In genomic region chr15:37788767-37789391, GRCh38 we compare ENCODE assay signal across 21 cellular contexts.
"Had no signal": no experiment of that assay in that cellular context is flagged by ENCODE, and none has a peak within 500 bp of the region (broad histone marks: within the 10 kb centered on the region; RNA-seq: fewer than 3 reads in every experiment).

No MANE protein-coding gene starts in this region.

- H3K4me1 ChIP-seq: spleen, upper lobe of left lung had no signal

- H3K27me3 Mint-ChIP-seq: activated CD4-positive, alpha-beta memory T cell treated with anti-CD3 and anti-CD28 coated beads, Interleukin-2, amount 10 ng/mL, durations not matched to agents 7 days and 5 days; activated T-cell treated with anti-CD3 and anti-CD28 coated beads, Interleukin-2, amount 50 U/mL, for 24 hours; brain; natural killer cell treated with Interleukin-12 subunit alpha and Interleukin-12 subunit beta and Interleukin-15 and Interleukin-18, amount 100 ng/mL, for 72 hours; stimulated activated naive B cell treated with anti-CD40 and anti-IgM and Interleukin-4, amounts not matched to agents 10 μg/mL and 1 μg/mL and 100 μg/mL, for 72 hours had no signal

- H3K4me3 Mint-ChIP-seq: activated CD4-positive, alpha-beta memory T cell treated with anti-CD3 and anti-CD28 coated beads, Interleukin-2, amount 10 ng/mL, durations not matched to agents 7 days and 5 days; activated CD8-positive, alpha-beta memory T cell treated with anti-CD3 and anti-CD28 coated beads, Interleukin-2, amount 10 ng/mL, durations not matched to agents 7 days and 5 days; activated naive CD4-positive, alpha-beta T cell treated with anti-CD3 and anti-CD28 coated beads for 36 hours; activated T-cell treated with anti-CD3 and anti-CD28 coated beads, Interleukin-2, amount 50 U/mL, for 24 hours; brain; effector memory CD8-positive, alpha-beta T cell; mesothelial cell of epicardium; natural killer cell treated with Interleukin-12 subunit alpha and Interleukin-12 subunit beta and Interleukin-15 and Interleukin-18, amount 100 ng/mL, for 72 hours; stimulated activated naive B cell treated with anti-CD40 and anti-IgM and Interleukin-4, amounts not matched to agents 10 μg/mL and 1 μg/mL and 100 μg/mL, for 72 hours had no signal

- H3K9me3 ChIP-seq: spleen, thoracic aorta, upper lobe of left lung had no signal

- H3K36me3 ChIP-seq: spleen, thoracic aorta, upper lobe of left lung had no signal

- H3K4me1 Mint-ChIP-seq: activated CD4-positive, alpha-beta memory T cell treated with anti-CD3 and anti-CD28 coated beads, Interleukin-2, amount 10 ng/mL, durations not matched to agents 7 days and 5 days; activated CD8-positive, alpha-beta memory T cell treated with anti-CD3 and anti-CD28 coated beads, Interleukin-2, amount 10 ng/mL, durations not matched to agents 7 days and 5 days; mesothelial cell of epicardium; stimulated activated naive B cell treated with anti-CD40 and anti-IgM and Interleukin-4, amounts not matched to agents 10 μg/mL and 1 μg/mL and 100 μg/mL, for 72 hours had no signal

- DNase-seq: activated CD4-positive, alpha-beta memory T cell treated with anti-CD3 and anti-CD28 coated beads, Interleukin-2, amount 10 ng/mL, durations not matched to agents 7 days and 5 days; activated CD4-positive, alpha-beta T cell treated with anti-CD3 and anti-CD28 coated beads for 48 hours; activated CD4-positive, CD25-positive, alpha-beta regulatory T cell; activated CD8-positive, alpha-beta memory T cell treated with anti-CD3 and anti-CD28 coated beads, Interleukin-2, amount 10 ng/mL, durations not matched to agents 7 days and 5 days; activated naive CD4-positive, alpha-beta T cell treated with anti-CD3 and anti-CD28 coated beads for 36 hours; activated T-cell treated with anti-CD3 and anti-CD28 coated beads, Interleukin-2, amount 50 U/mL, for 24 hours; caudate nucleus; effector memory CD8-positive, alpha-beta T cell; left cardiac atrium; posterior cingulate gyrus; spleen; stimulated activated CD4-positive, alpha-beta T cell treated with anti-CD3 and anti-CD28 coated beads, Interleukin-4, amount 100 ng/mL, for 4 hours; stimulated activated naive B cell treated with anti-CD40 and anti-IgM and Interleukin-4, amounts not matched to agents 10 μg/mL and 1 μg/mL and 100 μg/mL, for 72 hours; T1000; upper lobe of left lung had no signal

- H3K27ac ChIP-seq: spleen, thoracic aorta, upper lobe of left lung had no signal

- H3K36me3 Mint-ChIP-seq: activated CD8-positive, alpha-beta memory T cell treated with anti-CD3 and anti-CD28 coated beads, Interleukin-2, amount 10 ng/mL, durations not matched to agents 7 days and 5 days; brain; mesothelial cell of epicardium; natural killer cell treated with Interleukin-12 subunit alpha and Interleukin-12 subunit beta and Interleukin-15 and Interleukin-18, amount 100 ng/mL, for 72 hours; stimulated activated naive B cell treated with anti-CD40 and anti-IgM and Interleukin-4, amounts not matched to agents 10 μg/mL and 1 μg/mL and 100 μg/mL, for 72 hours had no signal

- H3K9me3 Mint-ChIP-seq: activated CD4-positive, alpha-beta memory T cell treated with anti-CD3 and anti-CD28 coated beads, Interleukin-2, amount 10 ng/mL, durations not matched to agents 7 days and 5 days; activated naive CD4-positive, alpha-beta T cell treated with anti-CD3 and anti-CD28 coated beads for 36 hours; activated T-cell treated with anti-CD3 and anti-CD28 coated beads, Interleukin-2, amount 50 U/mL, for 24 hours; activated T-helper 2 cell treated with anti-CD3 and anti-CD28 coated beads, Interferon-gamma antibody, Interleukin-2, Interleukin-4, amounts not matched to agents 10 μg/mL and 5 μg/mL and 100 μg/mL, durations not matched to agents 14 hours and 24 hours and 36 hours; brain; effector memory CD8-positive, alpha-beta T cell; mesothelial cell of epicardium; stimulated activated naive B cell treated with anti-CD40 and anti-IgM and Interleukin-4, amounts not matched to agents 10 μg/mL and 1 μg/mL and 100 μg/mL, for 72 hours had no signal

- H3K27ac Mint-ChIP-seq: activated CD4-positive, alpha-beta memory T cell treated with anti-CD3 and anti-CD28 coated beads, Interleukin-2, amount 10 ng/mL, durations not matched to agents 7 days and 5 days; activated CD8-positive, alpha-beta memory T cell treated with anti-CD3 and anti-CD28 coated beads, Interleukin-2, amount 10 ng/mL, durations not matched to agents 7 days and 5 days; activated naive CD4-positive, alpha-beta T cell treated with anti-CD3 and anti-CD28 coated beads for 36 hours; activated T-cell treated with anti-CD3 and anti-CD28 coated beads, Interleukin-2, amount 50 U/mL, for 24 hours; activated T-helper 2 cell treated with anti-CD3 and anti-CD28 coated beads, Interferon-gamma antibody, Interleukin-2, Interleukin-4, amounts not matched to agents 10 μg/mL and 5 μg/mL and 100 μg/mL, durations not matched to agents 14 hours and 24 hours and 36 hours; brain; effector memory CD8-positive, alpha-beta T cell; mesothelial cell of epicardium; natural killer cell treated with Interleukin-12 subunit alpha and Interleukin-12 subunit beta and Interleukin-15 and Interleukin-18, amount 100 ng/mL, for 72 hours; stimulated activated naive B cell treated with anti-CD40 and anti-IgM and Interleukin-4, amounts not matched to agents 10 μg/mL and 1 μg/mL and 100 μg/mL, for 72 hours had no signal

- H3K4me3 ChIP-seq: lung, spleen, thoracic aorta, upper lobe of left lung had no signal

- H3K27me3 ChIP-seq: spleen, upper lobe of left lung had no signal
